Comparison of ENCODE assay signal across 1 cellular context in the genomic region with DNA sequence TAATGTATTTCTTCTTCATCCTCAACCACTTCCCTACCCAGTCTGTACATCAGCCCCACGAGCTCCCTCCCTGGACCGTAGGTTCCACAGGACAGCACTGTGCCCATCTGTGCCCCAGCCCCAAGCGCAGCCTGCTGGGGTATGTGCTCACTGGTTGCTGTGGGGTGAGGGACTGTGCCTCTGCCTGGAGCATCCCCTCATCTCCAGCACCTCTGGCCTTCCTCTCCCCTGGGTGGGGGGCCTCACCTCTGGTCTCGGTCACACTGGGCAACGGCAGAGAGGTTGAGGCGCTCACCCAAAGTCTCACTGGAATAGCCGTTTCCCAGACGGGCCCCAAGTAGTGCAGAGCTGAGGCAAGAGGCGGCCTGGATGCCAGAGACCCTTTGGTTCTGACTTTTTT.
TF ChIP-seq lines count a peak whose summit lies in the region.

No MANE protein-coding gene starts in this region.

TF ChIP-seq in H1, 55 proteins besides CTCF, POLR2A, EP300 and RAD21:
- TF ChIP-seq RBBP5 (IDR thresholded peaks at IDR 0.05; ENCODE audit: borderline replicate concordance, low read depth, low read length) (no peak), CHD2 (IDR thresholded peaks at IDR 0.05; ENCODE audit: low read length) (no peak), TAF1 (IDR thresholded peaks at IDR 0.05; ENCODE audit: low read depth, low read length) (no peak), KDM1A (IDR thresholded peaks at IDR 0.05; ENCODE audit: borderline replicate concordance, low read length) (no peak), BACH1 (IDR thresholded peaks at IDR 0.05; ENCODE audit: low read length) (no peak), ASH2L (IDR thresholded peaks at IDR 0.05; ENCODE audit: low read length) (no peak), BCL11A (IDR thresholded peaks at IDR 0.05; ENCODE audit: low read depth in 2 of 2, low read length in 2 of 2) (no peak), TBP (IDR thresholded peaks at IDR 0.05; ENCODE audit: low read depth, low read length) (no peak), TAF7 (optimal IDR thresholded peaks at IDR 0.05; ENCODE audit: borderline replicate concordance, low read depth, low read length) (no peak), HDAC2 (IDR thresholded peaks at IDR 0.05; ENCODE audit: borderline replicate concordance in 1 of 2, low read depth in 2 of 2, low read length in 2 of 2) (no peak)
TF ChIP-seq in H1: peak in this region for 0.
